ENCODE assay signal across 12 cellular contexts in genomic region chr4:15182600-15183222, GRCh38.
DNase-seq lines count a peak whose midpoint lies in the region; ATAC-seq and TF ChIP-seq lines count a peak whose summit lies in the region.
"Had no signal": no experiment of that assay in that cellular context is flagged by ENCODE, and none has a peak within 500 bp of the region (broad histone marks: within the 10 kb centered on the region; RNA-seq: fewer than 3 reads in every experiment).

No MANE protein-coding gene starts in this region.

- H3K4me2 ChIP-seq in PC-9: no peak overlapping the region

- peak; percentile 78 for ATAC-seq in GM21447 (IDR thresholded peaks at IDR 0.05; ENCODE audit: unreplicated experiment)
- ATAC-seq in GM18502 (IDR thresholded peaks at IDR 0.05; ENCODE audit: poor library complexity, unreplicated experiment): no peak
- no peak for ATAC-seq in left ventricle myocardium superior
- no peak for ATAC-seq in GM21360 (IDR thresholded peaks at IDR 0.05; ENCODE audit: unreplicated experiment)
- ATAC-seq: pancreas had no signal

- H3K4me3 ChIP-seq in esophagus muscularis mucosa (no peak overlapping the region), PC-9 (no peak overlapping the region)
- H3K4me3 ChIP-seq: pancreas had no signal

- intact Hi-C loops in esophagus muscularis mucosa (cut with DNase I) (no loop called here), PC-9 (cut with micrococcal nuclease; ENCODE audit: unreplicated experiment) (no loop called here), left ventricle myocardium superior (cut with micrococcal nuclease) (no loop called here)

- no peak overlapping the region for H2AFZ ChIP-seq in PC-9

- no peaks in the 10 kb centered on the region for H4K20me1 ChIP-seq in PC-9 (ENCODE audit: insufficient read depth)

- CTCF ChIA-PET in PC-9 (lab: Charles Lee): interaction anchor here (0.6 kb wide), 1 partner anchor 13 kb away, joined by 6 read pairs; no protein-coding TSS in a partner anchor

- H3K27me3 ChIP-seq in esophagus muscularis mucosa: no peaks in the 10 kb centered on the region
- H3K27me3 ChIP-seq in PC-9 (ENCODE audit: insufficient read depth, low read depth): no peaks in the 10 kb centered on the region
- H3K27me3 ChIP-seq: pancreas had no signal

- no TSS peak for BruUV-seq in PC-9 (replicated peaks; lab: Mats Ljungman, UMichigan)

- WGBS in esophagus muscularis mucosa: 41% methylated on average over 3 of the region's 3 CpGs

- no peaks in the 10 kb centered on the region for H3K9me3 ChIP-seq in esophagus muscularis mucosa
- H3K9me3 ChIP-seq in PC-9 (ENCODE audit: insufficient read depth, low read depth): no peaks in the 10 kb centered on the region
- H3K9me3 ChIP-seq: pancreas had no signal

- no peak for TF ChIP-seq CTCF in esophagus muscularis mucosa (IDR thresholded peaks at IDR 0.05)
- no peak for TF ChIP-seq CTCF in PC-9 (conservative IDR thresholded peaks at IDR 0.05)

- H3K27ac ChIP-seq in esophagus muscularis mucosa (replicated peaks in 1 of 4): no peak overlapping the region
- no peak overlapping the region for H3K27ac ChIP-seq in PC-9
- H3K27ac ChIP-seq: pancreas had no signal

- H3K4me1 ChIP-seq in esophagus muscularis mucosa (no peaks in the 10 kb centered on the region), PC-9 (replicated peaks; ENCODE audit: insufficient read depth) (0 out of 2 replicates have a peak, but pooled peaks cover 9% of the 10 kb centered on the region)
- H3K4me1 ChIP-seq: pancreas had no signal

- TF ChIP-seq POLR2A in esophagus muscularis mucosa (IDR thresholded peaks at IDR 0.05; ENCODE audit: low read depth): no peak

- POLR2A ChIA-PET in PC-9 (lab: Charles Lee; ENCODE audit: unreplicated experiment): no interaction called here

- no peaks in the 10 kb centered on the region for H3K9me2 ChIP-seq in PC-9 (ENCODE audit: insufficient read depth)

- H3K36me3 ChIP-seq in esophagus muscularis mucosa (no peaks in the 10 kb centered on the region), PC-9 (ENCODE audit: low read depth) (no peaks in the 10 kb centered on the region)
- H3K36me3 ChIP-seq: pancreas had no signal

- DNase-seq in EL (peak; percentile 38), OCI-M1 (lab: John Stamatoyannopoulos, UW) (peak; percentile 5), esophagus muscularis mucosa (ENCODE audit: extremely low spot score) (peak; percentile 74), PC-9 (no peak), left ventricle myocardium superior (no peak)
- DNase-seq: Calu3; effector CD4-positive, alpha-beta T cell; pancreas; RPMI8226 had no signal

- H3K79me2 ChIP-seq in PC-9 (ENCODE audit: low read depth): no peaks in the 10 kb centered on the region

- no peak for TF ChIP-seq EP300 in esophagus muscularis mucosa (IDR thresholded peaks at IDR 0.05)

- H3F3A ChIP-seq in PC-9 (ENCODE audit: insufficient read depth, low read depth): no peaks in the 10 kb centered on the region

Comparison
In these comparisons a context has a peak if more than half of its experiments do, and no peak if none do; other contexts are left out.
1. DNase-seq: peak in EL (single experiment), OCI-M1 (single experiment) and esophagus muscularis mucosa (single experiment); none in PC-9 (0 of 2) and left ventricle myocardium superior (single experiment).